Comparison of ENCODE assay signal across 9 cellular contexts in the genomic region with DNA sequence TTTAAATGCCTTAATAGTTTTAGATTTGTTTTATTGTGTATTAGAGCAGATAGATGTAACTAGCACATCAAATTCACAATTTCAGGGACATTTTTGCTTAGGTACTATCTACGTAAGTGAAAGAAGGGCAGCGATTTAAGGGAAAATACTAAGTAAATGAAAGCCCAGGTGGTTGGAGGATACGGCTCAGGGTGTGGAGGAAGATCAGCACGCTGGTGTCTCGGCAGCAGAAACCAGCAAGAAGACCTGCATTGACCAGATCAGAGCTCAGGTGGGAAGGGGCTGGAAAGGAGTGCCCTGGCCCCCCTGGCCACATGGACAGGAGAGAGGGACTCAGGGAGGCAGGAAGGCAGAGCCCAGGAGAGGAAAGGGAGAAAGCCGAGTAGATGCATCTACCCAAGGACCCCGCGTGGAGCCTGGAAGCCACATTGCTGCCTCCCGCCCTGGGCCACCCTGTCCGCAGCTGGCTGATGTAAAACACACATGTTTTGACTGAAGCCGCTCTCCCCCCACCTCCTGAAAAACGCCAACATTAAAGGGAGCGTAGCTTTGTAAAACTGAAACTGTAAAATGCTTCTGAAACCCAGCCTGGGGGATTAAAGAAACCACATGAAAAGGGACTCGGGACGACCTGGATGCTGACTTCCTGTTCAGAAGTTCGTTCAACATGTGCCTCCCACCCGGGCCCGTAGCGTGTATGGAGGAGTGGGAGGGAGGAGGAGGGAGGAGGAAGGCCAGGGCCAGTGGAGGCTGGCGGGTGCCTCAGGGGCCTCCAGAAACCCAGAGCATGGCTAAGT.
DNase-seq lines count a peak whose midpoint lies in the region; ATAC-seq lines count a peak whose summit lies in the region.
"Had no signal": no experiment of that assay in that cellular context is flagged by ENCODE, and none has a peak within 500 bp of the region (broad histone marks: within the 10 kb centered on the region; RNA-seq: fewer than 3 reads in every experiment).

No MANE protein-coding gene starts in this region.

- no peaks in the 10 kb centered on the region for H3K9me3 Mint-ChIP-seq in activated T-helper 1 cell treated with anti-CD3 and anti-CD28 coated beads, Interleukin-12 subunit alpha, Interleukin-12 subunit beta, Interleukin-2, Interleukin-4 antibody, amounts not matched to agents 30 ng/mL and 10 ng/mL and 1 ng/mL, durations not matched to agents 14 hours and 24 hours and 36 hours

- peak overlapping the region; percentile 53 for H3K4me3 Mint-ChIP-seq in activated T-helper 1 cell treated with anti-CD3 and anti-CD28 coated beads, Interleukin-12 subunit alpha, Interleukin-12 subunit beta, Interleukin-2, Interleukin-4 antibody, amounts not matched to agents 30 ng/mL and 10 ng/mL and 1 ng/mL, durations not matched to agents 14 hours and 24 hours and 36 hours

- H3K36me3 Mint-ChIP-seq in activated T-helper 1 cell treated with anti-CD3 and anti-CD28 coated beads, Interleukin-12 subunit alpha, Interleukin-12 subunit beta, Interleukin-2, Interleukin-4 antibody, amounts not matched to agents 30 ng/mL and 10 ng/mL and 1 ng/mL, durations not matched to agents 14 hours and 24 hours and 36 hours (ENCODE audit: low read depth), result no peaks in the 10 kb centered on the region

- ATAC-seq in GM18511 (IDR thresholded peaks at IDR 0.05; ENCODE audit: unreplicated experiment) (peak; percentile 71), HG03103 (IDR thresholded peaks at IDR 0.05; ENCODE audit: low read depth, unreplicated experiment) (peak; percentile 43), GM18519 (IDR thresholded peaks at IDR 0.05; ENCODE audit: low FRiP score, unreplicated experiment) (no peak)
- ATAC-seq: pancreas had no signal

- intact Hi-C loops in activated T-helper 1 cell treated with anti-CD3 and anti-CD28 coated beads, Interleukin-12 subunit alpha, Interleukin-12 subunit beta, Interleukin-2, Interleukin-4 antibody, amounts not matched to agents 30 ng/mL and 10 ng/mL and 1 ng/mL, durations not matched to agents 14 hours and 24 hours and 36 hours (cut with micrococcal nuclease), result loop anchor here (1.0 to 5.0 kb wide), 6 partner anchors 8 to 445 kb away; no protein-coding TSS in a partner anchor

- DNase-seq in activated T-helper 1 cell treated with anti-CD3 and anti-CD28 coated beads, Interleukin-12 subunit alpha, Interleukin-12 subunit beta, Interleukin-2, Interleukin-4 antibody, amounts not matched to agents 30 ng/mL and 10 ng/mL and 1 ng/mL, durations not matched to agents 14 hours and 24 hours and 36 hours (ENCODE audit: low spot score), result peak; percentile 53
- peak; percentile 42 to 44 for DNase-seq in stimulated activated CD4-positive, alpha-beta T cell treated with anti-CD3 and anti-CD28 coated beads, Interleukin-2, amount 100 ng/mL, for 48 hours
- no peak for DNase-seq in NCI-H1930 (lab: John Stamatoyannopoulos, UW)
- DNase-seq in AG08396 (ENCODE audit: low spot score), result no peak
- no peak for DNase-seq in NCI-H2107 (lab: John Stamatoyannopoulos, UW)

- H3K27ac Mint-ChIP-seq in activated T-helper 1 cell treated with anti-CD3 and anti-CD28 coated beads, Interleukin-12 subunit alpha, Interleukin-12 subunit beta, Interleukin-2, Interleukin-4 antibody, amounts not matched to agents 30 ng/mL and 10 ng/mL and 1 ng/mL, durations not matched to agents 14 hours and 24 hours and 36 hours, result peak overlapping the region; percentile 42

- H3K27me3 Mint-ChIP-seq in activated T-helper 1 cell treated with anti-CD3 and anti-CD28 coated beads, Interleukin-12 subunit alpha, Interleukin-12 subunit beta, Interleukin-2, Interleukin-4 antibody, amounts not matched to agents 30 ng/mL and 10 ng/mL and 1 ng/mL, durations not matched to agents 14 hours and 24 hours and 36 hours (ENCODE audit: insufficient read depth), result peaks cover 60% of the 10 kb centered on the region

- H3K4me1 Mint-ChIP-seq in activated T-helper 1 cell treated with anti-CD3 and anti-CD28 coated beads, Interleukin-12 subunit alpha, Interleukin-12 subunit beta, Interleukin-2, Interleukin-4 antibody, amounts not matched to agents 30 ng/mL and 10 ng/mL and 1 ng/mL, durations not matched to agents 14 hours and 24 hours and 36 hours (ENCODE audit: low read depth), result peaks cover 31% of the 10 kb centered on the region

Comparison
In these comparisons a context has a peak if more than half of its experiments do, and no peak if none do; other contexts are left out.
1. DNase-seq: peak in activated T-helper 1 cell treated with anti-CD3 and anti-CD28 coated beads, Interleukin-12 subunit alpha, Interleukin-12 subunit beta, Interleukin-2, Interleukin-4 antibody, amounts not matched to agents 30 ng/mL and 10 ng/mL and 1 ng/mL, durations not matched to agents 14 hours and 24 hours and 36 hours (single experiment) and stimulated activated CD4-positive, alpha-beta T cell treated with anti-CD3 and anti-CD28 coated beads, Interleukin-2, amount 100 ng/mL, for 48 hours (2 of 2); none in NCI-H1930 (0 of 2), AG08396 (single experiment) and NCI-H2107 (single experiment).